27 cellular contexts compared by ENCODE assay signal in genomic region chr14:53103941-53104340, GRCh38.
"Had no signal": no experiment of that assay in that cellular context is flagged by ENCODE, and none has a peak within 500 bp of the region (broad histone marks: within the 10 kb centered on the region; RNA-seq: fewer than 3 reads in every experiment).

No MANE protein-coding gene starts in this region.

- H3K27ac ChIP-seq: esophagus squamous epithelium, left lung, neural progenitor cell, parathyroid adenoma, right lobe of liver, stomach, thyroid gland had no signal

- H2AFZ ChIP-seq: neural progenitor cell, parathyroid adenoma had no signal

- H3K9me3 ChIP-seq: right lobe of liver, thyroid gland had no signal

- H3K27me3 ChIP-seq: esophagus squamous epithelium, heart right ventricle, left lung, neural progenitor cell, right lobe of liver, stomach, thyroid gland had no signal

- H3K4me3 ChIP-seq: esophagus squamous epithelium, heart right ventricle, left lung, neural progenitor cell, right lobe of liver, smooth muscle cell, stomach, thyroid gland had no signal

- DNase-seq: cortex of kidney; effector memory CD8-positive, alpha-beta T cell; erythroblast; esophagus squamous epithelium; foreskin melanocyte; glutamatergic neuron; heart right ventricle; hippocampal formation; left cardiac atrium; left lung; mesendoderm; midbrain; naive thymus-derived CD4-positive, alpha-beta T cell; right lobe of liver; stimulated activated CD4-positive, alpha-beta T cell treated with anti-CD3 and anti-CD28 coated beads, Interleukin-12 subunit alpha, Interleukin-12 subunit beta, amount 100 ng/mL, for 4 hours; stimulated activated CD4-positive, alpha-beta T cell treated with anti-CD3 and anti-CD28 coated beads, Interleukin-1b, Interleukin-23, amount 100 ng/mL, for 48 hours; stimulated activated CD4-positive, alpha-beta T cell treated with anti-CD3 and anti-CD28 coated beads, Interleukin-4, amount 100 ng/mL, for 1 hour; stimulated activated naive CD4-positive, alpha-beta T cell treated with Interleukin-2 at 50 U/mL for 16 hours; stomach; thyroid gland; trophoblast cell had no signal

- ATAC-seq: effector memory CD8-positive, alpha-beta T cell; heart right ventricle; left cardiac atrium; left lung; naive thymus-derived CD4-positive, alpha-beta T cell; right lobe of liver; stimulated activated effector memory CD8-positive, alpha-beta T cell treated with anti-CD3 and anti-CD28 coated beads, Interleukin-12 subunit alpha, Interleukin-12 subunit beta, amount 100 ng/mL, for 72 hours had no signal

- H3K9ac ChIP-seq: neural progenitor cell, parathyroid adenoma had no signal

- H3K4me1 Mint-ChIP-seq: neural progenitor cell had no signal

- H3K27ac Mint-ChIP-seq: effector memory CD8-positive, alpha-beta T cell; nephron; neural progenitor cell; progenitor cell of endocrine pancreas; stimulated activated effector memory CD8-positive, alpha-beta T cell treated with anti-CD3 and anti-CD28 coated beads, Interleukin-12 subunit alpha, Interleukin-12 subunit beta, amount 100 ng/mL, for 72 hours had no signal

- H3K4me2 ChIP-seq: neural progenitor cell, smooth muscle cell had no signal

- H3K4me3 Mint-ChIP-seq: effector memory CD8-positive, alpha-beta T cell; naive thymus-derived CD4-positive, alpha-beta T cell; nephron; neural progenitor cell; stimulated activated effector memory CD8-positive, alpha-beta T cell treated with anti-CD3 and anti-CD28 coated beads, Interleukin-12 subunit alpha, Interleukin-12 subunit beta, amount 100 ng/mL, for 72 hours had no signal

- H3K36me3 ChIP-seq: esophagus squamous epithelium, left lung, right lobe of liver, stomach, thyroid gland had no signal

- H3K27me3 Mint-ChIP-seq: effector memory CD8-positive, alpha-beta T cell; naive thymus-derived CD4-positive, alpha-beta T cell; progenitor cell of endocrine pancreas had no signal

- H3K4me1 ChIP-seq: esophagus squamous epithelium, left lung, parathyroid adenoma, right lobe of liver, stomach, thyroid gland had no signal
